Comparison of ENCODE assay signal across 8 cellular contexts in the genomic region with DNA sequence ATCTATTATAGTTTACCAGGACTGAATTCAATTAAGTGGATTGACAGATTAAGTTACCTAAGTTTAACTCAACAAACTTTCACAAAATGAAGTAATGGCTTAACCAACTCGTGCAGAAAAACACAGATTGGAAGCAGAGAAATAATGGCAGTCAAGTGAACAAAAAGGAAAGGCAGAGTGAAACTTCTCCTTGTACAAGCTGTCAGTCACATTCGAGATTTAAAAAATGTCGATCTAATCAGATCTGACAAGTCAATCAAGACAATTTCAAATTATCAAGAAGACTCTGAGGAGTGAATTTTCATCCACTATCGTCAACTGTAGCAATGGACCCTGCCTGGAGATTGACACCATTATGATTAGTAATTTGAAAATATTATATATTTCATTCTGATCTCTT. TPM values are rescaled to one million over a fixed set of nuclear protein-coding genes. Genes with fewer than 3 reads are reported as not detected.
A peak's percentile ranks its signal among the peaks of the same experiment; 100 is the strongest.
DNase-seq lines count a peak whose midpoint lies in the region; ATAC-seq, FAIRE-seq and TF ChIP-seq lines count a peak whose summit lies in the region.
"Not testable (repeated sequence)": the region's sequence is repeated elsewhere in the genome, so short reads cannot be mapped to it uniquely, and the experiment has no call there.
"Had no signal": no experiment of that assay in that cellular context is flagged by ENCODE, and none has a peak within 500 bp of the region (broad histone marks: within the 10 kb centered on the region; RNA-seq: fewer than 3 reads in every experiment).

No MANE protein-coding gene starts in this region.

- POLR2A ChIA-PET in K562 (lab: Yijun Ruan, JAX), result not testable (repeated sequence)

- in situ Hi-C loops in K562 (cut with MboI), result not testable (repeated sequence)

- H3K79me2 ChIP-seq in K562 (ENCODE audit: control insufficient read depth, insufficient read depth, low read length), result not testable (repeated sequence)

- TF ChIP-seq EP300 in K562 (IDR thresholded peaks at IDR 0.05; ENCODE audit: low read length), result not testable (repeated sequence)

- not testable (repeated sequence) for DNase-seq in K562 (ENCODE audit: extremely low read depth in 1 of 4, low spot score in 3 of 4)

- not testable (repeated sequence) for ATAC-seq in K562

- not testable (repeated sequence) for H3K27me3 ChIP-seq in K562 (ENCODE audit: control insufficient read depth in 2 of 2, insufficient read depth in 2 of 2, low read length in 2 of 2)

- H3K9me1 ChIP-seq in K562 (ENCODE audit: control insufficient read depth, insufficient read depth, low read length), result not testable (repeated sequence)

- H3K27ac ChIP-seq in K562 (ENCODE audit: extremely low read depth, low read depth, low read length), result not testable (repeated sequence)

- not testable (repeated sequence) for FAIRE-seq in K562 (lab: Jason Lieb, UNC)

- TF ChIP-seq CTCF in K562 (IDR thresholded peaks at IDR 0.05 in 2 of 3, conservative IDR thresholded peaks at IDR 0.05 in 1 of 3; ENCODE audit: insufficient read depth in 2 of 3, low read depth in 1 of 3, low read length in 3 of 3), result not testable (repeated sequence)

- not testable (repeated sequence) for H3K9ac ChIP-seq in K562 (ENCODE audit: insufficient read depth in 1 of 2, low read depth in 2 of 2, low read length in 2 of 2)

- not testable (repeated sequence) for TF ChIP-seq POLR2A in K562 (conservative IDR thresholded peaks at IDR 0.05)

- H3K9me3 ChIP-seq in K562 (replicated peaks; ENCODE audit: control insufficient read depth, insufficient read depth, low read depth, low read length), result not testable (repeated sequence)

- not testable (repeated sequence) for BruUV-seq in K562 (replicated peaks; lab: Mats Ljungman, UMichigan)

- peaks cover 28 to 33% of the 10 kb centered on the region in 2 experiments; a peak in 4 of 5 replicates for H3K4me1 ChIP-seq in K562 (replicated peaks in 1 of 2; ENCODE audit: control insufficient read depth in 2 of 2, insufficient read depth in 2 of 2, low read length in 2 of 2)

- intact Hi-C loops in K562 (cut with micrococcal nuclease), result not testable (repeated sequence)

- not testable (repeated sequence) for H3K4me2 ChIP-seq in K562 (ENCODE audit: insufficient read depth, low read length)

- H2AFZ ChIP-seq in K562 (ENCODE audit: low read depth, low read length), result not testable (repeated sequence)

- CTCF ChIA-PET in K562 (lab: Yijun Ruan, JAX; ENCODE audit: low intra/inter-chr PET ratio), result not testable (repeated sequence)

- TF ChIP-seq RAD21 in K562 (CRISPR knock-in tag; conservative IDR thresholded peaks at IDR 0.05 in 1 of 2, IDR thresholded peaks at IDR 0.05 in 1 of 2), result not testable (repeated sequence)

- H4K20me1 ChIP-seq in K562 (replicated peaks; ENCODE audit: control insufficient read depth, insufficient read depth, low read length), result not testable (repeated sequence)

- WGBS in K562 (ENCODE audit: insufficient coverage, low coverage, missing lambda C conversion rate), result 25% methylated on average over 3 of the region's 4 CpGs

- H3K36me3 ChIP-seq in K562 (ENCODE audit: control insufficient read depth, insufficient read depth, low read length), result not testable (repeated sequence)

- not testable (repeated sequence) for H3K4me3 ChIP-seq in K562

TF ChIP-seq in K562, 482 proteins besides CTCF, POLR2A, EP300 and RAD21:
- TF ChIP-seq PKNOX1 (IDR thresholded peaks at IDR 0.05), result peak; percentile 87
- not testable (repeated sequence) for TF ChIP-seq PBX2 (CRISPR knock-in tag; IDR thresholded peaks at IDR 0.05; ENCODE audit: low read depth)
- TF ChIP-seq PBX2 (tag; conservative IDR thresholded peaks at IDR 0.05; ENCODE audit: low read depth), result peak; percentile 56; the same call in 1 of the 2 replicates
- peak; percentile 26 for TF ChIP-seq MEIS2 (IDR thresholded peaks at IDR 0.05; ENCODE audit: partially characterized antibody)
- peak; percentile 66 for TF ChIP-seq ZNF316 (IDR thresholded peaks at IDR 0.05)
TF ChIP-seq in K562: peak in this region for 4; not testable (repeated sequence) for 478.

RNA-seq across cellular contexts. Expression of gene RHCE, which starts 3.3 kb away (rescaled TPM):
- total RNA-seq in K562 (2011; cell fraction: chromatin; rRNA removed; ENCODE audit: low replicate concordance), result 32.9 and 40.0 TPM in 2 replicates
- 54.9 and 67.4 TPM in 2 replicates for total RNA-seq in K562 (2011; cell fraction: nucleolus; rRNA removed)
- total RNA-seq in K562 (2011; cell fraction: nucleoplasm; rRNA removed), result 44.0 and 54.3 TPM in 2 replicates
- total RNA-seq in K562 (2014; rRNA removed), result 7.5 and 12.3 TPM in 2 replicates
- total RNA-seq in K562 (2014; rRNA removed; fragmentation: Illumina TruSeq; extraction: Trizol), result 12.7 and 14.8 TPM in 2 replicates
- total RNA-seq in K562 (2015; rRNA removed; fragmentation: Illumina TruSeq; extraction: Trizol), result 5.3 and 5.4 TPM in 2 replicates
- total RNA-seq in K562 (2021), result 11.2 and 12.6 TPM in 2 replicates
- polyA plus RNA-seq in K562 (2011; rRNA removed), result 13.6 and 25.9 TPM in 2 replicates
- polyA plus RNA-seq in K562 (2011; cell fraction: cytosol; rRNA removed), result 20.6 and 28.6 TPM in 2 replicates
- 11.9 and 17.8 TPM in 2 replicates for polyA plus RNA-seq in K562 (2011; cell fraction: nucleus; rRNA removed)
- polyA plus RNA-seq in K562 (2012), result 17.0 and 20.5 TPM in 2 replicates
- 10.9 and 11.4 TPM in 2 replicates for polyA plus RNA-seq in K562 (2014; fragmentation: Illumina TruSeq; extraction: Trizol)
- 10 to 100 TPM; 28.3 to 31.5 TPM for polyA plus RNA-seq in K562 (2014; fragmentation: Nextera tagmentation; extraction: Ambion mirVana)
- 8.3 and 9.1 TPM in 2 replicates for polyA plus RNA-seq in K562 (2014; rRNA removed)
- 22.4 and 24.1 TPM in 2 replicates for polyA minus RNA-seq in K562 (2011; rRNA and poly(A)+ RNA removed)
- polyA minus RNA-seq in K562 (2011; cell fraction: cytosol; rRNA and poly(A)+ RNA removed), result 9.8 and 10.7 TPM in 2 replicates
- polyA minus RNA-seq in K562 (2011; cell fraction: nucleus; rRNA and poly(A)+ RNA removed), result 5.8 and 9.8 TPM in 2 replicates
- total RNA-seq: A172; A673; B cell; Caco-2; Calu3; CD4-positive, alpha-beta memory T cell; CD4-positive, CD25-positive, alpha-beta regulatory T cell had no signal

RNA-seq across cellular contexts. Expression of gene MACO1, which starts 13.4 kb away (rescaled TPM):
- 18.4 and 45.3 TPM in 2 replicates for total RNA-seq in K562 (2011; cell fraction: chromatin; rRNA removed; ENCODE audit: low replicate concordance)
- total RNA-seq in K562 (2011; cell fraction: nucleolus; rRNA removed), result 18.0 and 21.1 TPM in 2 replicates
- total RNA-seq in K562 (2011; cell fraction: nucleoplasm; rRNA removed), result 26.7 and 32.7 TPM in 2 replicates
- 20.0 and 21.7 TPM in 2 replicates for total RNA-seq in K562 (2014; rRNA removed)
- total RNA-seq in K562 (2014; rRNA removed; fragmentation: Illumina TruSeq; extraction: Trizol), result 25.2 and 32.1 TPM in 2 replicates
- 22.6 and 25.1 TPM in 2 replicates for total RNA-seq in K562 (2015; rRNA removed; fragmentation: Illumina TruSeq; extraction: Trizol)
- total RNA-seq in K562 (2021), result 21.8 and 26.2 TPM in 2 replicates
- polyA plus RNA-seq in K562 (2011; rRNA removed), result 16.2 and 16.5 TPM in 2 replicates
- polyA plus RNA-seq in K562 (2011; cell fraction: cytosol; rRNA removed), result 5.5 and 9.0 TPM in 2 replicates
- 13.6 and 15.9 TPM in 2 replicates for polyA plus RNA-seq in K562 (2011; cell fraction: nucleus; rRNA removed)
- 17.2 and 17.8 TPM in 2 replicates for polyA plus RNA-seq in K562 (2012)
- 22.5 and 28.4 TPM in 2 replicates for polyA plus RNA-seq in K562 (2014; fragmentation: Illumina TruSeq; extraction: Trizol)
- polyA plus RNA-seq in K562 (2014; fragmentation: Nextera tagmentation; extraction: Ambion mirVana), result 1 to 10 TPM; 4.6 to 5.1 TPM
- polyA plus RNA-seq in K562 (2014; rRNA removed), result 15.4 and 18.9 TPM in 2 replicates
- polyA minus RNA-seq in K562 (2011; rRNA and poly(A)+ RNA removed), result 16.1 and 20.4 TPM in 2 replicates
- 8.4 and 9.4 TPM in 2 replicates for polyA minus RNA-seq in K562 (2011; cell fraction: cytosol; rRNA and poly(A)+ RNA removed)
- polyA minus RNA-seq in K562 (2011; cell fraction: nucleus; rRNA and poly(A)+ RNA removed), result 5.3 and 10.9 TPM in 2 replicates
